ENCODE assay signal across 13 cellular contexts in genomic region chr7:123727071-123727837, GRCh38. TPM values are rescaled to one million over a fixed set of nuclear protein-coding genes. Genes with fewer than 3 reads are reported as not detected.
DNase-seq lines count a peak whose midpoint lies in the region; ATAC-seq and TF ChIP-seq lines count a peak whose summit lies in the region.
"Had no signal": no experiment of that assay in that cellular context is flagged by ENCODE, and none has a peak within 500 bp of the region (broad histone marks: within the 10 kb centered on the region; RNA-seq: fewer than 3 reads in every experiment).

No MANE protein-coding gene starts in this region.

- no peaks in the 10 kb centered on the region for H3K27me3 ChIP-seq in brain microvascular endothelial cell (replicated peaks)

- H3K36me3 ChIP-seq in brain microvascular endothelial cell (replicated peaks), result no peaks in the 10 kb centered on the region

- H3K4me3 Mint-ChIP-seq in T-helper 2 cell treated with Interferon-gamma antibody and Interleukin-4, amounts not matched to agents 5 μg/mL and 100 μg/mL, for 36 hours, result no peak overlapping the region

- peaks cover 17% of the 10 kb centered on the region for H3K4me1 Mint-ChIP-seq in T-helper 2 cell treated with Interferon-gamma antibody and Interleukin-4, amounts not matched to agents 5 μg/mL and 100 μg/mL, for 36 hours (ENCODE audit: low read depth)

- DNase-seq in AG09319 (ENCODE audit: extremely low read depth, low read depth) (peak; percentile 70), HT1080 (ENCODE audit: low read depth) (peak; percentile 81), brain microvascular endothelial cell (peak; percentile 86), left lobe of liver (ENCODE audit: low spot score) (no peak), HuH-7.5 (ENCODE audit: low spot score) (no peak)
- DNase-seq in T-helper 2 cell treated with Interferon-gamma antibody and Interleukin-4, amounts not matched to agents 5 μg/mL and 100 μg/mL, for 36 hours (ENCODE audit: low spot score), result no peak
- DNase-seq: central memory CD4-positive, alpha-beta T cell; DMS153; NCI-H2029 treated with DMSO at 0.1 percent for 48 hours; SHP77 had no signal

- no peak overlapping the region for H3K27ac Mint-ChIP-seq in T-helper 2 cell treated with Interferon-gamma antibody and Interleukin-4, amounts not matched to agents 5 μg/mL and 100 μg/mL, for 36 hours

- H3K27me3 Mint-ChIP-seq in T-helper 2 cell treated with Interferon-gamma antibody and Interleukin-4, amounts not matched to agents 5 μg/mL and 100 μg/mL, for 36 hours (ENCODE audit: low read depth), result no peaks in the 10 kb centered on the region
- H3K27me3 Mint-ChIP-seq: natural killer cell treated with Interleukin-12 subunit alpha and Interleukin-12 subunit beta and Interleukin-15 and Interleukin-18, amount 100 ng/mL, for 72 hours had no signal

- H3K27ac ChIP-seq in brain microvascular endothelial cell, result no peak overlapping the region

- ATAC-seq in left lobe of liver (peak; percentile 51), GM21529 (IDR thresholded peaks at IDR 0.05; ENCODE audit: unreplicated experiment) (no peak), GM19328 (IDR thresholded peaks at IDR 0.05; ENCODE audit: unreplicated experiment) (no peak)
- ATAC-seq: natural killer cell treated with Interleukin-12 subunit alpha and Interleukin-12 subunit beta and Interleukin-15 and Interleukin-18, amount 100 ng/mL, for 72 hours had no signal

- H3K9me3 Mint-ChIP-seq in T-helper 2 cell treated with Interferon-gamma antibody and Interleukin-4, amounts not matched to agents 5 μg/mL and 100 μg/mL, for 36 hours, result peaks cover 4% of the 10 kb centered on the region
- H3K9me3 Mint-ChIP-seq: natural killer cell treated with Interleukin-12 subunit alpha and Interleukin-12 subunit beta and Interleukin-15 and Interleukin-18, amount 100 ng/mL, for 72 hours had no signal

- no peak overlapping the region for H3K4me3 ChIP-seq in brain microvascular endothelial cell (ENCODE audit: low read depth, low read length)

- in situ Hi-C loops in brain microvascular endothelial cell (cut with HindIII; ENCODE audit: low pct_ligation_motif_present, low sequenced_read_pairs), result no loop called here

- peaks cover 17% of the 10 kb centered on the region for H3K36me3 Mint-ChIP-seq in T-helper 2 cell treated with Interferon-gamma antibody and Interleukin-4, amounts not matched to agents 5 μg/mL and 100 μg/mL, for 36 hours (ENCODE audit: low read depth)

- TF ChIP-seq CTCF in AG09319 (IDR thresholded peaks at IDR 0.05; ENCODE audit: low read depth, low read length) (no peak), brain microvascular endothelial cell (IDR thresholded peaks at IDR 0.05; ENCODE audit: low read depth, low read length, missing control alignments) (no peak)

RNA-seq across cellular contexts. Expression of gene WASL, which starts 21.5 kb away (rescaled TPM):
- 5.8 and 7.5 TPM in 2 replicates for total RNA-seq in HT1080 (2014; rRNA removed; shearing (Covaris generic))
- polyA plus RNA-seq in HT1080 (2015; cell fraction: cytosol; rRNA removed), result 21.0 and 27.3 TPM in 2 replicates
- 14.4 and 16.3 TPM in 2 replicates for polyA plus RNA-seq in HT1080 (2015; cell fraction: nucleus; rRNA removed)
- total RNA-seq in left lobe of liver, result 19.6 TPM

Comparison
In these comparisons a context has a peak if more than half of its experiments do, and no peak if none do; other contexts are left out.
1. DNase-seq: peak in AG09319 (single experiment), HT1080 (single experiment) and brain microvascular endothelial cell (single experiment); none in left lobe of liver (single experiment), HuH-7.5 (single experiment) and T-helper 2 cell treated with Interferon-gamma antibody and Interleukin-4, amounts not matched to agents 5 μg/mL and 100 μg/mL, for 36 hours (single experiment).